ENCODE assay signal across 1 cellular context in the genomic region with DNA sequence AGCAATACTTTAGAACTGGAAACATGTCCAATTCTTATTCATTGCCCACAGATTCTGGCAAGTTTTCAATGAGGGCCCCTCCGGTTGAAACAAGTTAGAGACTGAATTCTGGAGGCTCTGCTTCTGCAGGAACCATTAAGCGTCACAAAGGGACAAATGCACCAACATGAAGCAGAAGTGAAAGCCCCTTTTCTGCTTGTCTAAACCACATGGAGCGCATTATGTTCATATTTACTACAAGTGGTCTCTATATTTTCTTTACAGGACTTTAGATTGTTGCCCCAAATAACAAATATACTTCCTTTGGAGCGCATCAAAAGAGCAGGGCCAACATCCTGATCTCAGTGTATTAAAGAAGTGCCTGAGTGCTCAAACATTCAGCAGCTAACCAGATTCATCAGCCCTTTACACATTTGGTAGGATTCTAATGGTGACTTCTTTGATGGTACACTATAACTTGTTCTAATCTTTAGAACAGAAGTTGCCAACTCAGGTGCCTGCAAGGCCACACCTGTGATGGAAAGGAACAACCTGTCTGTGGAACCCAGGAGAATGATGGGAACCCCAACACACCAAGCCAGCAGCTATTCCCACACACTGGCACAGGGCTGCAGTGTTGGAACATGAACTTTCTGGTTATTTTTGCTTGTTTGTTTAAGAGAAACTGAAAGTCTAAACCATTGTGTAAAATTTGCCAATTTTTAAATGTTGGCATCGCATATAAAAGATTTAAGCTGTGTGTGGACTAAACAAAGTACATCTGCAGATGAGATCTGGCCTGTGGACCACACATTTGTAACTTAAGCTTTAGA.
TF ChIP-seq lines count a peak whose summit lies in the region.

No MANE protein-coding gene starts in this region.

TF ChIP-seq in GM12878, 131 proteins besides CTCF, POLR2A, EP300 and RAD21 (continued from another document):
- peak; percentile 83; the same call in 1 of the 2 replicates for TF ChIP-seq SPI1 (IDR thresholded peaks at IDR 0.05; ENCODE audit: borderline replicate concordance, insufficient read depth, low read depth, low read length)
- TF ChIP-seq ZSCAN29 (IDR thresholded peaks at IDR 0.05): no peak
- 0 out of 2 replicates have a peak, but pooled peaks have one; percentile 32 for TF ChIP-seq BCL11A (IDR thresholded peaks at IDR 0.05; ENCODE audit: low read depth, low read length)
- TF ChIP-seq RUNX3 (IDR thresholded peaks at IDR 0.05; ENCODE audit: low read length): peak; percentile 78
- TF ChIP-seq POLR2AphosphoS2 (IDR thresholded peaks at IDR 0.05; ENCODE audit: low read depth, low read length): no peak
- TF ChIP-seq NRF1 (conservative IDR thresholded peaks at IDR 0.05; ENCODE audit: low read depth, low read length): no peak
- peak; percentile 58 for TF ChIP-seq NFIC (IDR thresholded peaks at IDR 0.05; ENCODE audit: low read depth, low read length)
- no peak for TF ChIP-seq DPF2 (IDR thresholded peaks at IDR 0.05)
- no peak for TF ChIP-seq TCF3 (IDR thresholded peaks at IDR 0.05; ENCODE audit: borderline replicate concordance, insufficient read depth, low read depth, low read length)
- TF ChIP-seq, protein P1, sequence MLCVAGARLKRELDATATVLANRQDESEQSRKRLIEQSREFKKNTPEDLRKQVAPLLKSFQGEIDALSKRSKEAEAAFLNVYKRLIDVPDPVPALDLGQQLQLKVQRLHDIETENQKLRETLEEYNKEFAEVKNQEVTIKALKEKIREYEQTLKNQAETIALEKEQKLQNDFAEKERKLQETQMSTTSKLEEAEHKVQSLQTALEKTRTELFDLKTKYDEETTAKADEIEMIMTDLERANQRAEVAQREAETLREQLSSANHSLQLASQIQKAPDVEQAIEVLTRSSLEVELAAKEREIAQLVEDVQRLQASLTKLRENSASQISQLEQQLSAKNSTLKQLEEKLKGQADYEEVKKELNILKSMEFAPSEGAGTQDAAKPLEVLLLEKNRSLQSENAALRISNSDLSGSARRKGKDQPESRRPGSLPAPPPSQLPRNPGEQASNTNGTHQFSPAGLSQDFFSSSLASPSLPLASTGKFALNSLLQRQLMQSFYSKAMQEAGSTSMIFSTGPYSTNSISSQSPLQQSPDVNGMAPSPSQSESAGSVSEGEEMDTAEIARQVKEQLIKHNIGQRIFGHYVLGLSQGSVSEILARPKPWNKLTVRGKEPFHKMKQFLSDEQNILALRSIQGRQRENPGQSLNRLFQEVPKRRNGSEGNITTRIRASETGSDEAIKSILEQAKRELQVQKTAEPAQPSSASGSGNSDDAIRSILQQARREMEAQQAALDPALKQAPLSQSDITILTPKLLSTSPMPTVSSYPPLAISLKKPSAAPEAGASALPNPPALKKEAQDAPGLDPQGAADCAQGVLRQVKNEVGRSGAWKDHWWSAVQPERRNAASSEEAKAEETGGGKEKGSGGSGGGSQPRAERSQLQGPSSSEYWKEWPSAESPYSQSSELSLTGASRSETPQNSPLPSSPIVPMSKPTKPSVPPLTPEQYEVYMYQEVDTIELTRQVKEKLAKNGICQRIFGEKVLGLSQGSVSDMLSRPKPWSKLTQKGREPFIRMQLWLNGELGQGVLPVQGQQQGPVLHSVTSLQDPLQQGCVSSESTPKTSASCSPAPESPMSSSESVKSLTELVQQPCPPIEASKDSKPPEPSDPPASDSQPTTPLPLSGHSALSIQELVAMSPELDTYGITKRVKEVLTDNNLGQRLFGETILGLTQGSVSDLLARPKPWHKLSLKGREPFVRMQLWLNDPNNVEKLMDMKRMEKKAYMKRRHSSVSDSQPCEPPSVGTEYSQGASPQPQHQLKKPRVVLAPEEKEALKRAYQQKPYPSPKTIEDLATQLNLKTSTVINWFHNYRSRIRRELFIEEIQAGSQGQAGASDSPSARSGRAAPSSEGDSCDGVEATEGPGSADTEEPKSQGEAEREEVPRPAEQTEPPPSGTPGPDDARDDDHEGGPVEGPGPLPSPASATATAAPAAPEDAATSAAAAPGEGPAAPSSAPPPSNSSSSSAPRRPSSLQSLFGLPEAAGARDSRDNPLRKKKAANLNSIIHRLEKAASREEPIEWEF (IDR thresholded peaks at IDR 0.05; ENCODE audit: insufficient replicate concordance, low read depth, low read length): no peak
- TF ChIP-seq, protein P2, sequence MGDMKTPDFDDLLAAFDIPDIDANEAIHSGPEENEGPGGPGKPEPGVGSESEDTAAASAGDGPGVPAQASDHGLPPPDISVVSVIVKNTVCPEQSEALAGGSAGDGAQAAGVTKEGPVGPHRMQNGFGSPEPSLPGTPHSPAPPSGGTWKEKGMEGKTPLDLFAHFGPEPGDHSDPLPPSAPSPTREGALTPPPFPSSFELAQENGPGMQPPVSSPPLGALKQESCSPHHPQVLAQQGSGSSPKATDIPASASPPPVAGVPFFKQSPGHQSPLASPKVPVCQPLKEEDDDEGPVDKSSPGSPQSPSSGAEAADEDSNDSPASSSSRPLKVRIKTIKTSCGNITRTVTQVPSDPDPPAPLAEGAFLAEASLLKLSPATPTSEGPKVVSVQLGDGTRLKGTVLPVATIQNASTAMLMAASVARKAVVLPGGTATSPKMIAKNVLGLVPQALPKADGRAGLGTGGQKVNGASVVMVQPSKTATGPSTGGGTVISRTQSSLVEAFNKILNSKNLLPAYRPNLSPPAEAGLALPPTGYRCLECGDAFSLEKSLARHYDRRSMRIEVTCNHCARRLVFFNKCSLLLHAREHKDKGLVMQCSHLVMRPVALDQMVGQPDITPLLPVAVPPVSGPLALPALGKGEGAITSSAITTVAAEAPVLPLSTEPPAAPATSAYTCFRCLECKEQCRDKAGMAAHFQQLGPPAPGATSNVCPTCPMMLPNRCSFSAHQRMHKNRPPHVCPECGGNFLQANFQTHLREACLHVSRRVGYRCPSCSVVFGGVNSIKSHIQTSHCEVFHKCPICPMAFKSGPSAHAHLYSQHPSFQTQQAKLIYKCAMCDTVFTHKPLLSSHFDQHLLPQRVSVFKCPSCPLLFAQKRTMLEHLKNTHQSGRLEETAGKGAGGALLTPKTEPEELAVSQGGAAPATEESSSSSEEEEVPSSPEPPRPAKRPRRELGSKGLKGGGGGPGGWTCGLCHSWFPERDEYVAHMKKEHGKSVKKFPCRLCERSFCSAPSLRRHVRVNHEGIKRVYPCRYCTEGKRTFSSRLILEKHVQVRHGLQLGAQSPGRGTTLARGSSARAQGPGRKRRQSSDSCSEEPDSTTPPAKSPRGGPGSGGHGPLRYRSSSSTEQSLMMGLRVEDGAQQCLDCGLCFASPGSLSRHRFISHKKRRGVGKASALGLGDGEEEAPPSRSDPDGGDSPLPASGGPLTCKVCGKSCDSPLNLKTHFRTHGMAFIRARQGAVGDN (IDR thresholded peaks at IDR 0.05): 0 out of 2 replicates have a peak, but pooled peaks have one; percentile 16
- TF ChIP-seq STAT3 (IDR thresholded peaks at IDR 0.05; ENCODE audit: low read depth, low read length): no peak
